ENCODE assay signal across 1 cellular context in the genomic region with DNA sequence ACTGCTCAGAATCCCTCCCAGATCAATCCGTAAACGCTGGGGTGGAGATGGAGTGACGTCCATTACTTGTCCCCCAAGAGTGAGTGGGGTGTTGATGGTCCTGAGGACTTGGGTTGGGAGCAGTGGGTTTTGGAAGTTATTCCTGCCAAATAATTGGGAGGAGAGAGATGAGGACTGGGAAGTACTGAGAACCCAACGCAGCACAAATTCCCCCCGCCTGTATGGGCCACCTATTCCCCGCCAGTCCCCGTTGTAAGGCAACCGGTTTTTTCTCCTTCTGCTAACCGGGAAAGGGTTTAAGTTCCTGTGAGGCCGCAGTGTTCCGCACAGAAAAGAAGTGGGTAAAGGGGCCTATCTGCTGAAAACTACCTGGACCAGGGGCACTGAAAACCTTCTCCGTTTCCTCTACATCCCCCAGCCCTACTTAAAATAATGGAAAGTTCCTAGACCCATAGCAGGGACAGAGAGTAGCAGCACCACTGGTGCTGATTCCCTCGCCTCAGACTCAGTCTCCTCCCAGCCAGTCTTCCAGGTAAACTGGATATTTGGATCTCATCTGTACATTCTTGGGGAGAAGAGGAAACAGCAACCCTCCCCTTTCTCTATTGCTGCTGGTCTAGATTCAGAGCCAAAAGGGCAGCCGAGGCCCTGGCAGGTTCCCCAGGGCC.
TF ChIP-seq lines count a peak whose summit lies in the region.

No MANE protein-coding gene starts in this region.

TF ChIP-seq in WTC11, 78 proteins besides CTCF, POLR2A, EP300 and RAD21 (continued from another document):
- TF ChIP-seq, protein P1, sequence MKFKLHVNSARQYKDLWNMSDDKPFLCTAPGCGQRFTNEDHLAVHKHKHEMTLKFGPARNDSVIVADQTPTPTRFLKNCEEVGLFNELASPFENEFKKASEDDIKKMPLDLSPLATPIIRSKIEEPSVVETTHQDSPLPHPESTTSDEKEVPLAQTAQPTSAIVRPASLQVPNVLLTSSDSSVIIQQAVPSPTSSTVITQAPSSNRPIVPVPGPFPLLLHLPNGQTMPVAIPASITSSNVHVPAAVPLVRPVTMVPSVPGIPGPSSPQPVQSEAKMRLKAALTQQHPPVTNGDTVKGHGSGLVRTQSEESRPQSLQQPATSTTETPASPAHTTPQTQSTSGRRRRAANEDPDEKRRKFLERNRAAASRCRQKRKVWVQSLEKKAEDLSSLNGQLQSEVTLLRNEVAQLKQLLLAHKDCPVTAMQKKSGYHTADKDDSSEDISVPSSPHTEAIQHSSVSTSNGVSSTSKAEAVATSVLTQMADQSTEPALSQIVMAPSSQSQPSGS (CRISPR knock-in tag; IDR thresholded peaks at IDR 0.05; ENCODE audit: borderline replicate concordance, low read depth): no peak
- TF ChIP-seq FOXP1 (CRISPR knock-in tag; IDR thresholded peaks at IDR 0.05; ENCODE audit: borderline replicate concordance): no peak
- no peak for TF ChIP-seq SP1 (CRISPR knock-in tag; conservative IDR thresholded peaks at IDR 0.05)
- no peak for TF ChIP-seq ZNF138 (CRISPR knock-in tag; conservative IDR thresholded peaks at IDR 0.05)
- no peak for TF ChIP-seq ZNF396 (CRISPR knock-in tag; IDR thresholded peaks at IDR 0.05; ENCODE audit: borderline replicate concordance)
- TF ChIP-seq, protein P2, sequence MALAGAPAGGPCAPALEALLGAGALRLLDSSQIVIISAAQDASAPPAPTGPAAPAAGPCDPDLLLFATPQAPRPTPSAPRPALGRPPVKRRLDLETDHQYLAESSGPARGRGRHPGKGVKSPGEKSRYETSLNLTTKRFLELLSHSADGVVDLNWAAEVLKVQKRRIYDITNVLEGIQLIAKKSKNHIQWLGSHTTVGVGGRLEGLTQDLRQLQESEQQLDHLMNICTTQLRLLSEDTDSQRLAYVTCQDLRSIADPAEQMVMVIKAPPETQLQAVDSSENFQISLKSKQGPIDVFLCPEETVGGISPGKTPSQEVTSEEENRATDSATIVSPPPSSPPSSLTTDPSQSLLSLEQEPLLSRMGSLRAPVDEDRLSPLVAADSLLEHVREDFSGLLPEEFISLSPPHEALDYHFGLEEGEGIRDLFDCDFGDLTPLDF (CRISPR knock-in tag; IDR thresholded peaks at IDR 0.05): no peak
- no peak for TF ChIP-seq NR1H2 (CRISPR knock-in tag; IDR thresholded peaks at IDR 0.05)
- TF ChIP-seq SMAD3 (CRISPR knock-in tag; IDR thresholded peaks at IDR 0.05; ENCODE audit: borderline replicate concordance): no peak
- TF ChIP-seq, protein P3, sequence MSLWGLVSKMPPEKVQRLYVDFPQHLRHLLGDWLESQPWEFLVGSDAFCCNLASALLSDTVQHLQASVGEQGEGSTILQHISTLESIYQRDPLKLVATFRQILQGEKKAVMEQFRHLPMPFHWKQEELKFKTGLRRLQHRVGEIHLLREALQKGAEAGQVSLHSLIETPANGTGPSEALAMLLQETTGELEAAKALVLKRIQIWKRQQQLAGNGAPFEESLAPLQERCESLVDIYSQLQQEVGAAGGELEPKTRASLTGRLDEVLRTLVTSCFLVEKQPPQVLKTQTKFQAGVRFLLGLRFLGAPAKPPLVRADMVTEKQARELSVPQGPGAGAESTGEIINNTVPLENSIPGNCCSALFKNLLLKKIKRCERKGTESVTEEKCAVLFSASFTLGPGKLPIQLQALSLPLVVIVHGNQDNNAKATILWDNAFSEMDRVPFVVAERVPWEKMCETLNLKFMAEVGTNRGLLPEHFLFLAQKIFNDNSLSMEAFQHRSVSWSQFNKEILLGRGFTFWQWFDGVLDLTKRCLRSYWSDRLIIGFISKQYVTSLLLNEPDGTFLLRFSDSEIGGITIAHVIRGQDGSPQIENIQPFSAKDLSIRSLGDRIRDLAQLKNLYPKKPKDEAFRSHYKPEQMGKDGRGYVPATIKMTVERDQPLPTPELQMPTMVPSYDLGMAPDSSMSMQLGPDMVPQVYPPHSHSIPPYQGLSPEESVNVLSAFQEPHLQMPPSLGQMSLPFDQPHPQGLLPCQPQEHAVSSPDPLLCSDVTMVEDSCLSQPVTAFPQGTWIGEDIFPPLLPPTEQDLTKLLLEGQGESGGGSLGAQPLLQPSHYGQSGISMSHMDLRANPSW (CRISPR knock-in tag; conservative IDR thresholded peaks at IDR 0.05; ENCODE audit: low read depth): no peak
- TF ChIP-seq ZNF232 (CRISPR knock-in tag; IDR thresholded peaks at IDR 0.05): no peak
- no peak for TF ChIP-seq ZNF219 (CRISPR knock-in tag; IDR thresholded peaks at IDR 0.05; ENCODE audit: borderline replicate concordance)
